Comparison of ENCODE assay signal across 8 cellular contexts in genomic region chr18:75161629-75162028, GRCh38. TPM values are rescaled to one million over a fixed set of nuclear protein-coding genes. Genes with fewer than 3 reads are reported as not detected.
A peak's percentile ranks its signal among the peaks of the same experiment; 100 is the strongest.
DNase-seq lines count a peak whose midpoint lies in the region; ATAC-seq, FAIRE-seq and TF ChIP-seq lines count a peak whose summit lies in the region.

No MANE protein-coding gene starts in this region.

- intact Hi-C loops in Right ventricle myocardium superior (cut with DNase I): no loop called here

- DNase-seq in AG20443 (ENCODE audit: low spot score) (peak; percentile 68), GM18507 (ENCODE audit: extremely low spot score, insufficient read length, low read depth) (no peak), NCI-H1048 (lab: John Stamatoyannopoulos, UW) (peak; percentile 39), Right ventricle myocardium superior (peak; percentile 53), HTR-8/SVneo (ENCODE audit: insufficient read length, low spot score) (no peak), omental fat pad (ENCODE audit: low spot score) (no peak)
- DNase-seq in activated CD4-positive, alpha-beta T cell treated with anti-CD3 and anti-CD28 coated beads for 48 hours: peak; percentile 11
- peak; percentile 28 for DNase-seq in stimulated activated naive CD8-positive, alpha-beta T cell treated with anti-CD3 and anti-CD28 coated beads, Interleukin-15, Interleukin-2, amounts not matched to agents 100 U/mL and 50 U/mL, for 24 hours

- TF ChIP-seq CTCF in omental fat pad (IDR thresholded peaks at IDR 0.05): no peak

- FAIRE-seq in GM18507 (lab: Jason Lieb, UNC) (peak; percentile 61), HTR-8/SVneo (lab: Jason Lieb, UNC) (no peak)

- ATAC-seq in Right ventricle myocardium superior (ENCODE audit: poor library complexity): peak; percentile 48
- peak; percentile 19 for ATAC-seq in stimulated activated naive CD8-positive, alpha-beta T cell treated with anti-CD3 and anti-CD28 coated beads, Interleukin-15, Interleukin-2, amounts not matched to agents 100 U/mL and 50 U/mL, for 24 hours
- no peak for ATAC-seq in omental fat pad (ENCODE audit: low FRiP score)

RNA-seq across cellular contexts. Expression of gene PTGR3, which starts 47.3 kb away (rescaled TPM):
- 81.5 TPM for total RNA-seq in Right ventricle myocardium superior
- 10 to 100 TPM; 16.9 to 24.3 (median 21.1) TPM for total RNA-seq in omental fat pad

RNA-seq across cellular contexts. Expression of gene TSHZ1, which starts 49.0 kb away (rescaled TPM):
- 24.0 TPM for total RNA-seq in Right ventricle myocardium superior
- 10 to 100 TPM; 11.6 to 18.4 (median 13.7) TPM for total RNA-seq in omental fat pad

Comparison
In these comparisons a context has a peak if more than half of its experiments do, and no peak if none do; other contexts are left out.
1. DNase-seq: peak in AG20443 (single experiment), NCI-H1048 (single experiment), activated CD4-positive, alpha-beta T cell treated with anti-CD3 and anti-CD28 coated beads for 48 hours (single experiment), Right ventricle myocardium superior (single experiment) and stimulated activated naive CD8-positive, alpha-beta T cell treated with anti-CD3 and anti-CD28 coated beads, Interleukin-15, Interleukin-2, amounts not matched to agents 100 U/mL and 50 U/mL, for 24 hours (single experiment); none in GM18507 (single experiment), HTR-8/SVneo (single experiment) and omental fat pad (single experiment).